In the genomic region with DNA sequence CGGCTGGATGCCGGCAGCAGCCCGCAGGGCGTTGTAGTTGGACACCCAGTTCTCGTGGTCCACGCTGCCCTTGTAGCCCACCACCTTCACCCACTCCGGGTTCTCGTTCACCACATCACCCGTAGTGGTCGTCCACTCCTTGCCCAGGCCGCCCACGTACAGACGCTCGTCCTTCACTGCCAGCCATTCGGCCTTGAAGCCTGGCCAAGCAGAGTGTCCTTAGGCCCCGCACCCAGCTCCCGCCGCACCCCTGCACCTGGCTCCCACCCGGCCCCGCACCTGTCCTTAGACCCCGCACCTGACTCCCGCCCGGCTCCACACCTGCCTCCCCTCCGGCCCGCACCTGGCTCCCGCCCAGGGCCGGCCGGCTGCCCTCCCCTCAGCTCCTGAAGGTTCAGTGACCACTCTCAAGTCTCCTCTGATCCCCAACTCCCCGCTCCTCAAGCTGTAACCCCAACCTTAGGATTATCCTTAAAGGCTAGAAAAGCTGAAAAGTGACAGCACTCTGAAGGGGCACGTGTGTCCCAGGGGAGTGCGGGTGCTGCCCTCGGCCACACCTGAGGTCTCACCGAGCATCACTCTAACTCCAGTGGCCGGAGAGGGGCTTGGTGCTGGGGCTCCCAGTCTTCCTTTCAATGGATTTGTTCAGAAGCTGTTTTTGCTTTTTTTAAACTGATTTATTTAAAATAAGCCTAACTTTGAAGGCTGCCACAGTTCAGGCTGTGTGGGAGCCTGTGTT, we compare ENCODE assay signal across 17 cellular contexts. TPM values are rescaled to one million over a fixed set of nuclear protein-coding genes. Genes with fewer than 3 reads are reported as not detected.
DNase-seq lines count a peak whose midpoint lies in the region; TF ChIP-seq lines count a peak whose summit lies in the region.
"Had no signal": no experiment of that assay in that cellular context is flagged by ENCODE, and none has a peak within 500 bp of the region (broad histone marks: within the 10 kb centered on the region; RNA-seq: fewer than 3 reads in every experiment).

No MANE protein-coding gene starts in this region.

- TF ChIP-seq CTCF in C4-2B (conservative IDR thresholded peaks at IDR 0.05) (no peak), LNCaP clone FGC (IDR thresholded peaks at IDR 0.05; ENCODE audit: control insufficient read depth, extremely low read depth, insufficient read depth) (no peak), HFFc6 (IDR thresholded peaks at IDR 0.05) (no peak)

- peaks cover 32% of the 10 kb centered on the region for H3K36me3 ChIP-seq in rectal smooth muscle tissue (ENCODE audit: control insufficient read depth, insufficient read depth, low read length)

- H3K27me3 Mint-ChIP-seq in HFFc6 (ENCODE audit: insufficient read depth), result no peaks in the 10 kb centered on the region; the same call in 1 of the 2 replicates
- H3K27me3 Mint-ChIP-seq: activated CD4-positive, alpha-beta T cell treated with anti-CD3 and anti-CD28 coated beads, Interleukin-2, amount 10 ng/mL, durations not matched to agents 7 days and 5 days had no signal

- H3K27me3 ChIP-seq in rectal smooth muscle tissue (ENCODE audit: control insufficient read depth, insufficient read depth, low read length), result no peaks in the 10 kb centered on the region
- H3K27me3 ChIP-seq: BLaER1, SJSA1 had no signal

- no peaks in the 10 kb centered on the region for H3K9me3 Mint-ChIP-seq in HFFc6
- H3K9me3 Mint-ChIP-seq: activated CD4-positive, alpha-beta T cell treated with anti-CD3 and anti-CD28 coated beads, Interleukin-2, amount 10 ng/mL, durations not matched to agents 7 days and 5 days; activated T-cell treated with anti-CD3 and anti-CD28 coated beads, Interleukin-2, amount 50 U/mL, for 4 hours had no signal

- H3K4me3 ChIP-seq in LNCaP clone FGC (ENCODE audit: low read depth, low read length) (peak overlapping the region; percentile 41), rectal smooth muscle tissue (ENCODE audit: low read length) (no peak overlapping the region)
- H3K4me3 ChIP-seq: BLaER1, GM23248, SJSA1 had no signal

- H3K9ac ChIP-seq in rectal smooth muscle tissue (ENCODE audit: low read length), result peak overlapping the region; percentile 22
- H3K9ac ChIP-seq: BLaER1, GM23248 had no signal

- no peak overlapping the region for H3K4me3 Mint-ChIP-seq in HFFc6
- H3K4me3 Mint-ChIP-seq: activated CD4-positive, alpha-beta T cell treated with anti-CD3 and anti-CD28 coated beads, Interleukin-2, amount 10 ng/mL, durations not matched to agents 7 days and 5 days; activated T-cell treated with anti-CD3 and anti-CD28 coated beads, Interleukin-2, amount 50 U/mL, for 4 hours had no signal

- H3K27ac ChIP-seq in C4-2B, result peak overlapping the region; percentile 89
- no peak overlapping the region for H3K27ac ChIP-seq in rectal smooth muscle tissue (ENCODE audit: low read depth, low read length)
- H3K27ac ChIP-seq: BLaER1, GM23248, SJSA1 had no signal

- H3K27ac Mint-ChIP-seq in HFFc6, result no peak overlapping the region

- no peaks in the 10 kb centered on the region for H3K4me1 ChIP-seq in rectal smooth muscle tissue (ENCODE audit: control insufficient read depth, insufficient read depth, low read length)
- H3K4me1 ChIP-seq: BLaER1, SJSA1 had no signal

- H3K4me1 Mint-ChIP-seq in HFFc6 (ENCODE audit: low read depth), result no peaks in the 10 kb centered on the region

- H3K36me3 Mint-ChIP-seq in HFFc6 (ENCODE audit: low read depth), result peaks cover 44% of the 10 kb centered on the region

- DNase-seq in LNCaP clone FGC (ENCODE audit: low read depth), result no peak
- DNase-seq in islet precursor cell, result peak; percentile 49
- no peak for DNase-seq in HFFc6
- DNase-seq in germinal center (ENCODE audit: low spot score), result no peak
- DNase-seq in ureter (ENCODE audit: low spot score), result no peak
- DNase-seq: activated CD4-positive, alpha-beta T cell treated with anti-CD3 and anti-CD28 coated beads, Interleukin-2, amount 10 ng/mL, durations not matched to agents 7 days and 5 days; activated T-cell treated with anti-CD3 and anti-CD28 coated beads, Interleukin-2, amount 50 U/mL, for 4 hours; DMS79 treated with DMSO at 0.1 percent for 48 hours; erythroblast; GM23248; IMR-90; NCI-H1092 treated with DMSO at 0.1 percent for 48 hours; trophoblast cell had no signal

RNA-seq across cellular contexts. Expression of a gene that starts 14.4 kb away (rescaled TPM):
- 100 to 1,000 TPM in 2 of 6 experiments, 10 to 100 TPM in 4; 84.2 to 103 (median 92.4) TPM for total RNA-seq in HFFc6 (2021; fragmentation: NEBNext Ultra II Directional; extraction: Animal tissue kit (Norgen Biotek cat#: 25700))
- total RNA-seq in ureter, result 53.7 TPM

RNA-seq across cellular contexts. Expression of a gene that starts 15.5 kb away (rescaled TPM):
- 10 to 100 TPM; 31.1 to 46.4 (median 43.4) TPM for total RNA-seq in HFFc6 (2021; fragmentation: NEBNext Ultra II Directional; extraction: Animal tissue kit (Norgen Biotek cat#: 25700))
- total RNA-seq in ureter, result 393 TPM

RNA-seq across cellular contexts. Expression of a gene that starts 28.8 kb away (rescaled TPM):
- total RNA-seq in HFFc6 (2021; fragmentation: NEBNext Ultra II Directional; extraction: Animal tissue kit (Norgen Biotek cat#: 25700)), result 10 to 100 TPM in 2 of 6 experiments, 1 to 10 TPM in 4; 8.0 to 15.0 (median 8.6) TPM
- 108 TPM for total RNA-seq in ureter
- total RNA-seq: activated CD4-positive, alpha-beta T cell treated with anti-CD3 and anti-CD28 coated beads, Interleukin-2, amount 10 ng/mL, durations not matched to agents 7 days and 5 days had no signal
